10 cellular contexts compared by ENCODE assay signal in the genomic region with DNA sequence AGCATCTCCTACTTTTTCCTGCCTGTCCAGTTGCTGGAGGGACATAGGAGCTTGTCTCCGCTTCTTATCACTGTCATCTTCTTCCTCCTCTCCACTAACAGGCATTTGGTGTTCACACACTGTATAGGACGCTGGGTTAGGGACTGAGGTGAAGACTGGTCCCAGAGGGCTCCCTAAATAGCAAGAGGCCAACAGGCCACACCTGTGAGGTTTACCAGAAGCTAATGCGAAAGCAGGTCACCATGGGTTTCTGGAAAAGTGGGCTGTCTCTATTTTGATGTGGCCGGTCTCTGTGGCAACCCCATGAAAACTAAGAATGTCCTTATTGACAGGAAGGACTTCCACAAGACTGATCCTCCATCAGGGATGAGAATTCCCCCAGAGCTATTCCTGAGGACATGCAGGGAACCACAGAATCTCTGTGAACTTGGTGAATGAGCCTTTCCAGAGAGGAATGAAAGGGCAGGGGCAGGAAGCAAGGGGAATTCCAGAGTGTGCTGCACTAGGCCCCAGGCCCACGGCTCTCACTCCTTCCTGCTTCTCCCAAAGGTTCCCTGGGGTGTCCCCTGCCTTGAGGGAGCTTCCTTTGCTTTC.
DNase-seq lines count a peak whose midpoint lies in the region; ATAC-seq, FAIRE-seq and TF ChIP-seq lines count a peak whose summit lies in the region.
"Had no signal": no experiment of that assay in that cellular context is flagged by ENCODE, and none has a peak within 500 bp of the region (broad histone marks: within the 10 kb centered on the region; RNA-seq: fewer than 3 reads in every experiment).

No MANE protein-coding gene starts in this region.

- H3K27ac Mint-ChIP-seq in activated naive CD8-positive, alpha-beta T cell treated with anti-CD3 and anti-CD28 coated beads, Interleukin-2, amount 10 ng/mL, durations not matched to agents 7 days and 5 days, result no peak overlapping the region
- H3K27ac Mint-ChIP-seq in activated naive CD8-positive, alpha-beta T cell treated with anti-CD3 and anti-CD28 coated beads for 36 hours, result no peak overlapping the region
- H3K27ac Mint-ChIP-seq in WTC11 (no peak overlapping the region), T-cell (no peak overlapping the region)

- H3K4me3 Mint-ChIP-seq in activated naive CD8-positive, alpha-beta T cell treated with anti-CD3 and anti-CD28 coated beads, Interleukin-2, amount 10 ng/mL, durations not matched to agents 7 days and 5 days, result no peak overlapping the region
- no peak overlapping the region for H3K4me3 Mint-ChIP-seq in activated naive CD8-positive, alpha-beta T cell treated with anti-CD3 and anti-CD28 coated beads for 36 hours
- H3K4me3 Mint-ChIP-seq in WTC11 (no peak overlapping the region), T-cell (no peak overlapping the region)

- peak; percentile 8 for ATAC-seq in activated naive CD8-positive, alpha-beta T cell treated with anti-CD3 and anti-CD28 coated beads, Interleukin-2, amount 10 ng/mL, durations not matched to agents 7 days and 5 days (ENCODE audit: low read depth)
- ATAC-seq in HG02973 (IDR thresholded peaks at IDR 0.05; ENCODE audit: unreplicated experiment) (peak; percentile 62), WTC11 (no peak), T-cell (replicated peaks in 1 of 4) (no peak)
- ATAC-seq: A549, pancreas had no signal

- peaks cover 1% of the 10 kb centered on the region for H3K36me3 Mint-ChIP-seq in activated naive CD8-positive, alpha-beta T cell treated with anti-CD3 and anti-CD28 coated beads, Interleukin-2, amount 10 ng/mL, durations not matched to agents 7 days and 5 days
- H3K36me3 Mint-ChIP-seq in activated naive CD8-positive, alpha-beta T cell treated with anti-CD3 and anti-CD28 coated beads for 36 hours, result peaks cover 2% of the 10 kb centered on the region
- H3K36me3 Mint-ChIP-seq in WTC11 (no peaks in the 10 kb centered on the region), T-cell (peaks cover 17% of the 10 kb centered on the region)

- FAIRE-seq in RCC 7860 (lab: Jason Lieb, UNC), result no peak
- FAIRE-seq: A549, pancreas had no signal

- no peaks in the 10 kb centered on the region for H3K9me3 Mint-ChIP-seq in activated naive CD8-positive, alpha-beta T cell treated with anti-CD3 and anti-CD28 coated beads, Interleukin-2, amount 10 ng/mL, durations not matched to agents 7 days and 5 days
- no peaks in the 10 kb centered on the region for H3K9me3 Mint-ChIP-seq in activated naive CD8-positive, alpha-beta T cell treated with anti-CD3 and anti-CD28 coated beads for 36 hours
- no peaks in the 10 kb centered on the region for H3K9me3 Mint-ChIP-seq in WTC11
- H3K9me3 Mint-ChIP-seq in T-cell, result no peaks in the 10 kb centered on the region

- peaks cover 20% of the 10 kb centered on the region for H3K4me1 Mint-ChIP-seq in activated naive CD8-positive, alpha-beta T cell treated with anti-CD3 and anti-CD28 coated beads, Interleukin-2, amount 10 ng/mL, durations not matched to agents 7 days and 5 days
- H3K4me1 Mint-ChIP-seq in activated naive CD8-positive, alpha-beta T cell treated with anti-CD3 and anti-CD28 coated beads for 36 hours, result peaks cover 46% of the 10 kb centered on the region
- peaks cover 33% of the 10 kb centered on the region for H3K4me1 Mint-ChIP-seq in WTC11
- H3K4me1 Mint-ChIP-seq in T-cell, result peaks cover 33 to 54% (median 47%) of the 10 kb centered on the region in 3 donors

- no peaks in the 10 kb centered on the region for H3K27me3 Mint-ChIP-seq in activated naive CD8-positive, alpha-beta T cell treated with anti-CD3 and anti-CD28 coated beads, Interleukin-2, amount 10 ng/mL, durations not matched to agents 7 days and 5 days
- H3K27me3 Mint-ChIP-seq in activated naive CD8-positive, alpha-beta T cell treated with anti-CD3 and anti-CD28 coated beads for 36 hours, result no peaks in the 10 kb centered on the region
- no peaks in the 10 kb centered on the region for H3K27me3 Mint-ChIP-seq in WTC11 (ENCODE audit: low read depth)
- H3K27me3 Mint-ChIP-seq in T-cell, result no peaks in the 10 kb centered on the region

- no peak for DNase-seq in activated naive CD8-positive, alpha-beta T cell treated with anti-CD3 and anti-CD28 coated beads, Interleukin-2, amount 10 ng/mL, durations not matched to agents 7 days and 5 days
- DNase-seq in activated naive CD8-positive, alpha-beta T cell treated with anti-CD3 and anti-CD28 coated beads for 36 hours, result no peak
- DNase-seq in RCC 7860 (ENCODE audit: low spot score) (peak; percentile 70), NOMO-1 treated with dmso at 0.1 percent for 144 hours (lab: John Stamatoyannopoulos, UW; ENCODE audit: unreplicated experiment) (no peak), NOMO-1 treated with DMSO at 0.1 percent for 48 hours (lab: John Stamatoyannopoulos, UW; ENCODE audit: unreplicated experiment) (no peak), WTC11 (ENCODE audit: low spot score) (no peak), T-cell (no peak)
- DNase-seq: pancreas had no signal

- CTCF ChIA-PET in WTC11 (lab: Charles Lee) (interaction anchor here (0.9 to 2.0 kb wide), 4 partner anchors 61 to 158 kb away, joined by 3 to 5 read pairs (median 4); partner anchors contain the start of gene DAP), T-cell (lab: Charles Lee) (no interaction called here)

- no peak for TF ChIP-seq CTCF in WTC11 (IDR thresholded peaks at IDR 0.05)

- POLR2A ChIA-PET in activated naive CD8-positive, alpha-beta T cell treated with anti-CD3 and anti-CD28 coated beads, Interleukin-2, amount 10 ng/mL, durations not matched to agents 7 days and 5 days (lab: Charles Lee), result no interaction called here
- POLR2A ChIA-PET in WTC11 (lab: Charles Lee) (no interaction called here), T-cell (lab: Charles Lee) (no interaction called here)

TF ChIP-seq in WTC11, 78 proteins besides CTCF, POLR2A, EP300 and RAD21 (continues in another document):
- no peak for TF ChIP-seq ZMAT4 (CRISPR knock-in tag; IDR thresholded peaks at IDR 0.05)
- TF ChIP-seq ZBTB43 (CRISPR knock-in tag; IDR thresholded peaks at IDR 0.05), result no peak
- no peak for TF ChIP-seq NR2C2 (CRISPR knock-in tag; IDR thresholded peaks at IDR 0.05)
- no peak for TF ChIP-seq FOXJ3 (CRISPR knock-in tag; IDR thresholded peaks at IDR 0.05; ENCODE audit: borderline replicate concordance)
- TF ChIP-seq NFATC4 (CRISPR knock-in tag; IDR thresholded peaks at IDR 0.05), result no peak
- no peak for TF ChIP-seq FOXP1 (CRISPR knock-in tag; IDR thresholded peaks at IDR 0.05; ENCODE audit: borderline replicate concordance)
- TF ChIP-seq IRF2 (CRISPR knock-in tag; IDR thresholded peaks at IDR 0.05; ENCODE audit: borderline replicate concordance, low read depth), result no peak
- TF ChIP-seq NFYB (CRISPR knock-in tag; conservative IDR thresholded peaks at IDR 0.05; ENCODE audit: low read depth), result no peak
- TF ChIP-seq, protein P1, sequence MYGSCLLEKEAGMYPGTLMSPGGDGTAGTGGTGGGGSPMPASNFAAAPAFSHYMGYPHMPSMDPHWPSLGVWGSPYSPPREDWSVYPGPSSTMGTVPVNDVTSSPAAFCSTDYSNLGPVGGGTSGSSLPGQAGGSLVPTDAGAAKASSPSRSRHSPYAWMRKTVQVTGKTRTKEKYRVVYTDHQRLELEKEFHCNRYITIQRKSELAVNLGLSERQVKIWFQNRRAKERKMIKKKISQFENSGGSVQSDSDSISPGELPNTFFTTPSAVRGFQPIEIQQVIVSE (CRISPR knock-in tag; IDR thresholded peaks at IDR 0.05; ENCODE audit: borderline replicate concordance), result no peak
- TF ChIP-seq ZBTB21 (CRISPR knock-in tag; IDR thresholded peaks at IDR 0.05; ENCODE audit: borderline replicate concordance), result no peak
- TF ChIP-seq ZNF317 (CRISPR knock-in tag; IDR thresholded peaks at IDR 0.05; ENCODE audit: borderline replicate concordance, low read depth), result no peak
- TF ChIP-seq AFF4 (CRISPR knock-in tag; IDR thresholded peaks at IDR 0.05; ENCODE audit: borderline replicate concordance), result no peak

Comparison
In these comparisons a context has a peak if more than half of its experiments do, and no peak if none do; other contexts are left out.
1. ATAC-seq: peak in activated naive CD8-positive, alpha-beta T cell treated with anti-CD3 and anti-CD28 coated beads, Interleukin-2, amount 10 ng/mL, durations not matched to agents 7 days and 5 days (single experiment) and HG02973 (single experiment); none in WTC11 (single experiment) and T-cell (0 of 4).